In the genomic region with DNA sequence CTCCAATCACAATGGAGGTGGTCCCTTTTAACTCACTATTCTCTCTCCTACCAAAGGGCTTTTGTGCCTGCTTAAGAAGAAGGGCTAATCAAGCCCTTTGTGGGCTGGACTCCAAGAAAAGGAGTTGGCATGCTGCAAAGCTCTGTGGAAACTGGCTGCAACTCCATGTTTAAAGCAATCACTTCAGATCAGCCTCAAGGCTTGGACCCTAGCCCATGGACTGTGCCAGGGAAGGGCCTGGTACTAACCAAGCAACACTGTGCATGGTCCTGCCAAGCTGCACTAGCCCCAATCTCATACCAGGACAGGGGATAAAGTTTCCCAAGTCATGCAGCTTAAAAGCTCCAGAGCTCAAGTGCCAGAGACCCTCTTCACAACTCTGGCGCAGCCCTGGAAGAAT, we compare ENCODE assay signal across 14 cellular contexts.
A peak's percentile ranks its signal among the peaks of the same experiment; 100 is the strongest.
DNase-seq lines count a peak whose midpoint lies in the region; ATAC-seq and TF ChIP-seq lines count a peak whose summit lies in the region.
"Had no signal": no experiment of that assay in that cellular context is flagged by ENCODE, and none has a peak within 500 bp of the region (broad histone marks: within the 10 kb centered on the region; RNA-seq: fewer than 3 reads in every experiment).

No MANE protein-coding gene starts in this region.

- DNase-seq in activated naive CD8-positive, alpha-beta T cell treated with anti-CD3 and anti-CD28 coated beads for 36 hours, result no peak
- DNase-seq in activated naive CD8-positive, alpha-beta T cell treated with anti-CD3 and anti-CD28 coated beads, Interleukin-2, amount 50 U/mL, for 24 hours, result no peak
- DNase-seq in effector memory CD8-positive, alpha-beta T cell, result no peak
- DNase-seq in mucosa of descending colon (no peak), ureter (ENCODE audit: low spot score) (peak; percentile 51), NCI-H510A treated with DMSO at 0.1 percent for 48 hours (lab: John Stamatoyannopoulos, UW) (no peak)
- DNase-seq: activated CD4-positive, CD25-positive, alpha-beta regulatory T cell treated with anti-CD3 and anti-CD28 coated beads, Interleukin-2, amount 50 U/mL, for 72 hours; activated gamma-delta T cell treated with Interleukin-2 at 50 U/mL for 16 hours; effector CD4-positive, alpha-beta T cell; GF-D8; NCI-H2227 treated with DMSO at 0.1 percent for 48 hours had no signal

- H3K9me3 ChIP-seq in mucosa of descending colon, result no peaks in the 10 kb centered on the region

- peak overlapping the region; percentile 54 for H3K27ac Mint-ChIP-seq in activated naive CD8-positive, alpha-beta T cell treated with anti-CD3 and anti-CD28 coated beads for 36 hours
- H3K27ac Mint-ChIP-seq in activated naive CD8-positive, alpha-beta T cell treated with anti-CD3 and anti-CD28 coated beads, Interleukin-2, amount 50 U/mL, for 24 hours, result no peak overlapping the region
- peak overlapping the region; percentile 24 to 30 for H3K27ac Mint-ChIP-seq in effector memory CD8-positive, alpha-beta T cell
- H3K27ac Mint-ChIP-seq in activated T-helper 17 cell treated with anti-CD3 and anti-CD28 coated beads, Interleukin-2, amount 50 U/mL, for 72 hours, result no peak overlapping the region

- ATAC-seq in activated naive CD8-positive, alpha-beta T cell treated with anti-CD3 and anti-CD28 coated beads, Interleukin-2, amount 50 U/mL, for 24 hours, result no peak
- no peak for ATAC-seq in effector memory CD8-positive, alpha-beta T cell (replicated peaks)
- ATAC-seq in mucosa of descending colon (peak; percentile 12), HG03521 (IDR thresholded peaks at IDR 0.05; ENCODE audit: unreplicated experiment) (no peak)
- no peak for ATAC-seq in activated T-helper 17 cell treated with anti-CD3 and anti-CD28 coated beads, Interleukin-2, amount 50 U/mL, for 72 hours (replicated peaks)

- H3K4me3 Mint-ChIP-seq in activated naive CD8-positive, alpha-beta T cell treated with anti-CD3 and anti-CD28 coated beads for 36 hours, result no peak overlapping the region
- H3K4me3 Mint-ChIP-seq in activated naive CD8-positive, alpha-beta T cell treated with anti-CD3 and anti-CD28 coated beads, Interleukin-2, amount 50 U/mL, for 24 hours, result no peak overlapping the region
- no peak overlapping the region for H3K4me3 Mint-ChIP-seq in effector memory CD8-positive, alpha-beta T cell
- H3K4me3 Mint-ChIP-seq in activated T-helper 17 cell treated with anti-CD3 and anti-CD28 coated beads, Interleukin-2, amount 50 U/mL, for 72 hours, result no peak overlapping the region
- H3K4me3 Mint-ChIP-seq: neural crest cell had no signal

- TF ChIP-seq CTCF in mucosa of descending colon (IDR thresholded peaks at IDR 0.05), result no peak

- no peaks in the 10 kb centered on the region for H3K9me3 Mint-ChIP-seq in activated naive CD8-positive, alpha-beta T cell treated with anti-CD3 and anti-CD28 coated beads for 36 hours
- H3K9me3 Mint-ChIP-seq in activated naive CD8-positive, alpha-beta T cell treated with anti-CD3 and anti-CD28 coated beads, Interleukin-2, amount 50 U/mL, for 24 hours, result no peaks in the 10 kb centered on the region
- no peaks in the 10 kb centered on the region for H3K9me3 Mint-ChIP-seq in effector memory CD8-positive, alpha-beta T cell
- no peaks in the 10 kb centered on the region for H3K9me3 Mint-ChIP-seq in activated T-helper 17 cell treated with anti-CD3 and anti-CD28 coated beads, Interleukin-2, amount 50 U/mL, for 72 hours
- H3K9me3 Mint-ChIP-seq: neural crest cell had no signal

- peaks cover 4% of the 10 kb centered on the region for H3K36me3 Mint-ChIP-seq in activated naive CD8-positive, alpha-beta T cell treated with anti-CD3 and anti-CD28 coated beads for 36 hours
- peaks cover 5% of the 10 kb centered on the region for H3K36me3 Mint-ChIP-seq in activated naive CD8-positive, alpha-beta T cell treated with anti-CD3 and anti-CD28 coated beads, Interleukin-2, amount 50 U/mL, for 24 hours (ENCODE audit: low read depth)
- peaks cover 20% of the 10 kb centered on the region for H3K36me3 Mint-ChIP-seq in effector memory CD8-positive, alpha-beta T cell (ENCODE audit: insufficient read depth)
- H3K36me3 Mint-ChIP-seq in activated T-helper 17 cell treated with anti-CD3 and anti-CD28 coated beads, Interleukin-2, amount 50 U/mL, for 72 hours (ENCODE audit: low read depth), result peaks cover 14% of the 10 kb centered on the region

- H3K27me3 Mint-ChIP-seq in activated naive CD8-positive, alpha-beta T cell treated with anti-CD3 and anti-CD28 coated beads for 36 hours, result no peaks in the 10 kb centered on the region
- H3K27me3 Mint-ChIP-seq in activated naive CD8-positive, alpha-beta T cell treated with anti-CD3 and anti-CD28 coated beads, Interleukin-2, amount 50 U/mL, for 24 hours, result no peaks in the 10 kb centered on the region
- no peaks in the 10 kb centered on the region for H3K27me3 Mint-ChIP-seq in effector memory CD8-positive, alpha-beta T cell
- no peaks in the 10 kb centered on the region for H3K27me3 Mint-ChIP-seq in activated T-helper 17 cell treated with anti-CD3 and anti-CD28 coated beads, Interleukin-2, amount 50 U/mL, for 72 hours

- intact Hi-C loops in mucosa of descending colon (cut with DNase I, micrococcal nuclease), result loop anchor here in 1 of 2 donors (5.0 kb wide), 1 partner anchor 297 kb away; no protein-coding TSS in a partner anchor

- H3K4me1 ChIP-seq in mucosa of descending colon (ENCODE audit: low read depth), result no peaks in the 10 kb centered on the region

- no peak overlapping the region for H3K4me3 ChIP-seq in mucosa of descending colon

- no peaks in the 10 kb centered on the region for H3K4me1 Mint-ChIP-seq in activated naive CD8-positive, alpha-beta T cell treated with anti-CD3 and anti-CD28 coated beads for 36 hours
- no peaks in the 10 kb centered on the region for H3K4me1 Mint-ChIP-seq in activated naive CD8-positive, alpha-beta T cell treated with anti-CD3 and anti-CD28 coated beads, Interleukin-2, amount 50 U/mL, for 24 hours
- H3K4me1 Mint-ChIP-seq in effector memory CD8-positive, alpha-beta T cell (ENCODE audit: low read depth in 2 of 2), result peaks cover 0 to 7% of the 10 kb centered on the region in 2 donors
- H3K4me1 Mint-ChIP-seq in activated T-helper 17 cell treated with anti-CD3 and anti-CD28 coated beads, Interleukin-2, amount 50 U/mL, for 72 hours, result no peaks in the 10 kb centered on the region

- H3K36me3 ChIP-seq in mucosa of descending colon (ENCODE audit: low read depth), result no peaks in the 10 kb centered on the region

Comparison
In these comparisons a context has a peak if more than half of its experiments do, and no peak if none do; other contexts are left out.
1. H3K27ac Mint-ChIP-seq: peak in activated naive CD8-positive, alpha-beta T cell treated with anti-CD3 and anti-CD28 coated beads for 36 hours (single experiment) and effector memory CD8-positive, alpha-beta T cell (2 of 2); none in activated naive CD8-positive, alpha-beta T cell treated with anti-CD3 and anti-CD28 coated beads, Interleukin-2, amount 50 U/mL, for 24 hours (single experiment) and activated T-helper 17 cell treated with anti-CD3 and anti-CD28 coated beads, Interleukin-2, amount 50 U/mL, for 72 hours (single experiment).